ENCODE assay signal across 8 cellular contexts in genomic region chr9:113309204-113309813, GRCh38. TPM values are rescaled to one million over a fixed set of nuclear protein-coding genes. Genes with fewer than 3 reads are reported as not detected.
DNase-seq lines count a peak whose midpoint lies in the region; ATAC-seq and TF ChIP-seq lines count a peak whose summit lies in the region.

No MANE protein-coding gene starts in this region.

- H3K27me3 ChIP-seq in CD4-positive, alpha-beta T cell (ENCODE audit: control insufficient read depth, insufficient read depth, low read length), result no peaks in the 10 kb centered on the region
- H3K27me3 ChIP-seq in OCI-LY1 (ENCODE audit: insufficient read depth, low read length) (no peaks in the 10 kb centered on the region), mammary epithelial cell (ENCODE audit: insufficient read depth, low read length) (no peaks in the 10 kb centered on the region), right lobe of liver (no peaks in the 10 kb centered on the region)

- H3K9ac ChIP-seq in OCI-LY1 (ENCODE audit: low read length) (no peak overlapping the region), mammary epithelial cell (ENCODE audit: insufficient read depth, low read length) (no peak overlapping the region)

- TF ChIP-seq POLR2A in right lobe of liver (IDR thresholded peaks at IDR 0.05), result no peak

- no peaks in the 10 kb centered on the region for H4K20me1 ChIP-seq in OCI-LY1 (ENCODE audit: insufficient read depth, low read length)
- H4K20me1 ChIP-seq in mammary epithelial cell (ENCODE audit: insufficient read depth, low read length), result no peaks in the 10 kb centered on the region

- no peaks in the 10 kb centered on the region for H3K27me3 Mint-ChIP-seq in CD4-positive, alpha-beta T cell
- H3K27me3 Mint-ChIP-seq in T-helper 2 cell treated with Interferon-gamma antibody and Interleukin-4, amounts not matched to agents 5 μg/mL and 100 μg/mL, for 36 hours (ENCODE audit: low read depth), result no peaks in the 10 kb centered on the region

- no peaks in the 10 kb centered on the region for H3K9me3 Mint-ChIP-seq in CD4-positive, alpha-beta T cell
- no peaks in the 10 kb centered on the region for H3K9me3 Mint-ChIP-seq in T-helper 2 cell treated with Interferon-gamma antibody and Interleukin-4, amounts not matched to agents 5 μg/mL and 100 μg/mL, for 36 hours

- H2AFZ ChIP-seq in OCI-LY1 (ENCODE audit: low read length), result no peak overlapping the region
- no peak overlapping the region for H2AFZ ChIP-seq in mammary epithelial cell (ENCODE audit: low read depth, low read length)

- WGBS in mammary epithelial cell (ENCODE audit: low coverage, missing lambda C conversion rate), result 31% methylated on average over 2 of the region's 2 CpGs
- WGBS in right lobe of liver (ENCODE audit: insufficient coverage, low coverage, low lambda C conversion rate, missing lambda C conversion rate), result 2% methylated on average over 2 of the region's 2 CpGs

- H3K4me1 ChIP-seq in OCI-LY1 (ENCODE audit: insufficient read depth, low read length, severe bottlenecking) (no peaks in the 10 kb centered on the region), mammary epithelial cell (ENCODE audit: insufficient read depth, low read length) (no peaks in the 10 kb centered on the region), right lobe of liver (no peaks in the 10 kb centered on the region)

- H3K4me2 ChIP-seq in OCI-LY1 (ENCODE audit: low read length) (no peak overlapping the region), mammary epithelial cell (ENCODE audit: insufficient read depth, low read depth, low read length) (no peak overlapping the region)

- in situ Hi-C loops in mammary epithelial cell (cut with MboI; ENCODE audit: low sequenced_read_pairs in 2 of 2), result loop anchor here (5.0 to 25.0 kb wide), 2 partner anchors 98 to 353 kb away; no protein-coding TSS in a partner anchor

- no peak overlapping the region for H3K27ac ChIP-seq in CD4-positive, alpha-beta T cell (ENCODE audit: low read depth, low read length)
- H3K27ac ChIP-seq in OCI-LY1 (ENCODE audit: low read depth, low read length, poor library complexity, severe bottlenecking) (no peak overlapping the region), mammary epithelial cell (ENCODE audit: insufficient read depth, low read depth, low read length) (no peak overlapping the region), right lobe of liver (no peak overlapping the region)

- no peak overlapping the region for H3K4me3 ChIP-seq in OCI-LY1 (ENCODE audit: low read depth, low read length, poor library complexity, severe bottlenecking)
- no peak overlapping the region for H3K4me3 ChIP-seq in mammary epithelial cell (replicated peaks in 1 of 3; ENCODE audit: insufficient read depth in 1 of 3, low read depth in 2 of 3, low read length in 3 of 3)
- H3K4me3 ChIP-seq in right lobe of liver, result no peak overlapping the region

- no peaks in the 10 kb centered on the region for H3K9me2 ChIP-seq in OCI-LY1 (ENCODE audit: low read depth, low read length)

- DNase-seq in CD4-positive, alpha-beta T cell, result peak in 3 of 10 experiments; percentile 1 to 13 (median 9)
- peak; percentile 12 for DNase-seq in GM19238 (ENCODE audit: insufficient read length, low spot score)
- DNase-seq in mammary epithelial cell, result peak; percentile 9
- DNase-seq in right lobe of liver, result no peak
- DNase-seq in T-helper 2 cell treated with Interferon-gamma antibody and Interleukin-4, amounts not matched to agents 5 μg/mL and 100 μg/mL, for 36 hours (ENCODE audit: low spot score), result no peak
- no peak for DNase-seq in COR-L47 (lab: John Stamatoyannopoulos, UW)

- no peaks in the 10 kb centered on the region for H3K4me1 Mint-ChIP-seq in CD4-positive, alpha-beta T cell (ENCODE audit: low read depth)
- peaks cover 13% of the 10 kb centered on the region for H3K4me1 Mint-ChIP-seq in T-helper 2 cell treated with Interferon-gamma antibody and Interleukin-4, amounts not matched to agents 5 μg/mL and 100 μg/mL, for 36 hours (ENCODE audit: low read depth)

- CTCF ChIA-PET in CD4-positive, alpha-beta T cell (lab: Charles Lee), result no interaction called here
- CTCF ChIA-PET in mammary epithelial cell (lab: Charles Lee; ENCODE audit: low non-redundant PET), result no interaction called here

- no peak overlapping the region for H3K4me3 Mint-ChIP-seq in CD4-positive, alpha-beta T cell
- no peak overlapping the region for H3K4me3 Mint-ChIP-seq in T-helper 2 cell treated with Interferon-gamma antibody and Interleukin-4, amounts not matched to agents 5 μg/mL and 100 μg/mL, for 36 hours

- H3K36me3 Mint-ChIP-seq in CD4-positive, alpha-beta T cell (ENCODE audit: low read depth), result no peaks in the 10 kb centered on the region
- no peaks in the 10 kb centered on the region for H3K36me3 Mint-ChIP-seq in T-helper 2 cell treated with Interferon-gamma antibody and Interleukin-4, amounts not matched to agents 5 μg/mL and 100 μg/mL, for 36 hours (ENCODE audit: low read depth)

- H3K36me3 ChIP-seq in OCI-LY1 (ENCODE audit: insufficient read depth, low read length) (no peaks in the 10 kb centered on the region), mammary epithelial cell (ENCODE audit: insufficient read depth, low read length) (no peaks in the 10 kb centered on the region), right lobe of liver (no peaks in the 10 kb centered on the region)

- H3K79me2 ChIP-seq in OCI-LY1 (ENCODE audit: insufficient read depth, low read length) (no peaks in the 10 kb centered on the region), mammary epithelial cell (ENCODE audit: insufficient read depth, low read length) (no peaks in the 10 kb centered on the region)

- dilution Hi-C loops in mammary epithelial cell (cut with HindIII; ENCODE audit: low sequenced_read_pairs), result no loop called here

- intact Hi-C loops in CD4-positive, alpha-beta T cell (cut with DNase I, micrococcal nuclease), result loop anchor here (1.0 kb wide), 3 partner anchors 40 to 349 kb away; partner anchors contain the start of gene BSPRY (in 1 of the 2)
- intact Hi-C loops in mammary epithelial cell (cut with micrococcal nuclease) (loop anchor here (1.0 to 5.0 kb wide), 5 partner anchors 92 to 349 kb away; partner anchors contain the start of gene ALAD), right lobe of liver (cut with DNase I) (no loop called here)

- H3F3A ChIP-seq in OCI-LY1 (ENCODE audit: insufficient read depth, low read length), result no peaks in the 10 kb centered on the region; the same call in 1 of the 2 replicates

- TF ChIP-seq CTCF in CD4-positive, alpha-beta T cell (IDR thresholded peaks at IDR 0.05), result peak; percentile 56
- TF ChIP-seq CTCF in OCI-LY1 (IDR thresholded peaks at IDR 0.05; ENCODE audit: low read length), result peak; percentile 79
- peak; percentile 75 to 78 for TF ChIP-seq CTCF in mammary epithelial cell (conservative IDR thresholded peaks at IDR 0.05 in 1 of 2, IDR thresholded peaks at IDR 0.05 in 1 of 2; ENCODE audit: extremely low read depth in 1 of 2, insufficient read depth in 1 of 2, low read depth in 1 of 2, low read length in 2 of 2)
- TF ChIP-seq CTCF in right lobe of liver (IDR thresholded peaks at IDR 0.05), result peak; percentile 70 to 85 (median 79)

- H3K9me3 ChIP-seq in CD4-positive, alpha-beta T cell (ENCODE audit: control insufficient read depth, low read length), result no peaks in the 10 kb centered on the region
- no peaks in the 10 kb centered on the region for H3K9me3 ChIP-seq in OCI-LY1 (ENCODE audit: low read length)
- no peaks in the 10 kb centered on the region for H3K9me3 ChIP-seq in mammary epithelial cell (replicated peaks; ENCODE audit: insufficient read depth, low read length)
- H3K9me3 ChIP-seq in right lobe of liver, result no peaks in the 10 kb centered on the region

- BruUV-seq in mammary epithelial cell (replicated peaks; lab: Mats Ljungman, UMichigan), result no TSS peak

- H3K27ac Mint-ChIP-seq in CD4-positive, alpha-beta T cell, result no peak overlapping the region
- no peak overlapping the region for H3K27ac Mint-ChIP-seq in T-helper 2 cell treated with Interferon-gamma antibody and Interleukin-4, amounts not matched to agents 5 μg/mL and 100 μg/mL, for 36 hours

- peak; percentile 46 for ATAC-seq in CD4-positive, alpha-beta T cell (ENCODE audit: poor library complexity)
- ATAC-seq in right lobe of liver (peak; percentile 75 to 79 (median 78)), GM19351 (IDR thresholded peaks at IDR 0.05; ENCODE audit: unreplicated experiment) (no peak)

- POLR2A ChIA-PET in CD4-positive, alpha-beta T cell (lab: Charles Lee), result no interaction called here

RNA-seq across cellular contexts. Expression of gene RNF183, which starts 6.1 kb away (rescaled TPM):
- under 1 TPM in 1 of 2 experiments, not detected in 1; 0.44 TPM for total RNA-seq in CD4-positive, alpha-beta T cell
- total RNA-seq in mammary epithelial cell, result not detected
- 0.18 TPM for polyA plus RNA-seq in mammary epithelial cell
- not detected for polyA minus RNA-seq in mammary epithelial cell
- total RNA-seq in right lobe of liver, result under 1 TPM in 1 of 6 experiments, not detected in 5; 0.27 TPM

RNA-seq across cellular contexts. Expression of gene WDR31, which starts 30.8 kb away (rescaled TPM):
- under 1 TPM; 0.14 to 0.22 TPM for total RNA-seq in CD4-positive, alpha-beta T cell
- 1 to 10 TPM; 2.0 to 2.3 TPM for total RNA-seq in mammary epithelial cell
- 1.3 TPM for polyA plus RNA-seq in mammary epithelial cell
- polyA minus RNA-seq in mammary epithelial cell, result 5.6 TPM
- total RNA-seq in right lobe of liver, result 1 to 10 TPM in 5 of 6 experiments, under 1 TPM in 1; 0.81 to 3.5 (median 1.7) TPM

RNA-seq across cellular contexts. Expression of gene PRPF4, which starts 33.9 kb away (rescaled TPM):
- total RNA-seq in CD4-positive, alpha-beta T cell, result 10 to 100 TPM; 23.4 to 25.5 TPM
- total RNA-seq in mammary epithelial cell (10 to 100 TPM; 24.2 to 38.1 TPM), right lobe of liver (10 to 100 TPM in 3 of 6 experiments, 1 to 10 TPM in 3; 6.9 to 13.0 (median 10.1) TPM)
- 31.2 TPM for polyA plus RNA-seq in mammary epithelial cell
- 35.5 TPM for polyA minus RNA-seq in mammary epithelial cell

RNA-seq across cellular contexts. Expression of gene CDC26, which starts 33.9 kb away (rescaled TPM):
- 10 to 100 TPM; 15.8 to 18.0 TPM for total RNA-seq in CD4-positive, alpha-beta T cell
- total RNA-seq in mammary epithelial cell, result 10 to 100 TPM; 16.2 to 26.4 TPM
- 26.4 TPM for polyA plus RNA-seq in mammary epithelial cell
- polyA minus RNA-seq in mammary epithelial cell, result 15.0 TPM
- 10 to 100 TPM; 16.0 to 21.7 (median 18.5) TPM for total RNA-seq in right lobe of liver

RNA-seq across cellular contexts. Expression of gene BSPRY, which starts 40.0 kb away (rescaled TPM):
- not detected for total RNA-seq in CD4-positive, alpha-beta T cell
- total RNA-seq in mammary epithelial cell, result under 1 TPM; 0.16 to 0.17 TPM
- 0.90 TPM for polyA plus RNA-seq in mammary epithelial cell
- not detected for polyA minus RNA-seq in mammary epithelial cell
- 1 to 10 TPM in 2 of 6 experiments, under 1 TPM in 4; 0.24 to 1.4 (median 0.78) TPM for total RNA-seq in right lobe of liver

Comparison
In these comparisons a context has a peak if more than half of its experiments do, and no peak if none do; other contexts are left out.
1. DNase-seq: peak in GM19238 (single experiment) and mammary epithelial cell (single experiment); none in right lobe of liver (0 of 3), T-helper 2 cell treated with Interferon-gamma antibody and Interleukin-4, amounts not matched to agents 5 μg/mL and 100 μg/mL, for 36 hours (single experiment) and COR-L47 (single experiment).
2. intact Hi-C loops: an anchor here in CD4-positive, alpha-beta T cell (1.0 kb wide) and mammary epithelial cell (1.0 to 5.0 kb wide); none called in right lobe of liver.
3. Peak in every context shown above with its lines, with median percentiles within 50 percentile points of each other: CTCF ChIP-seq.